Comparison of ENCODE assay signal across 9 cellular contexts in genomic region chr19:17488593-17489391, GRCh38. TPM values are rescaled to one million over a fixed set of nuclear protein-coding genes. Genes with fewer than 3 reads are reported as not detected.
A peak's percentile ranks its signal among the peaks of the same experiment; 100 is the strongest.
DNase-seq lines count a peak whose midpoint lies in the region; ATAC-seq, FAIRE-seq and TF ChIP-seq lines count a peak whose summit lies in the region.
"Had no signal": no experiment of that assay in that cellular context is flagged by ENCODE, and none has a peak within 500 bp of the region (broad histone marks: within the 10 kb centered on the region; RNA-seq: fewer than 3 reads in every experiment).

No MANE protein-coding gene starts in this region.

- H3K27me3 Mint-ChIP-seq in activated naive CD8-positive, alpha-beta T cell treated with anti-CD3 and anti-CD28 coated beads for 36 hours = no peaks in the 10 kb centered on the region

- no peak for FAIRE-seq in kidney (lab: Jason Lieb, UNC)

- no peak for ATAC-seq in HG03354 (IDR thresholded peaks at IDR 0.05; ENCODE audit: poor library complexity, severe bottlenecking, unreplicated experiment)

- peak overlapping the region; percentile 75 for H3K4me3 Mint-ChIP-seq in activated naive CD8-positive, alpha-beta T cell treated with anti-CD3 and anti-CD28 coated beads for 36 hours

- no peaks in the 10 kb centered on the region for H3K36me3 ChIP-seq in kidney (ENCODE audit: control insufficient read depth in 1 of 2, insufficient read depth in 2 of 2, low read length in 2 of 2)

- intact Hi-C loops in kidney (cut with DNase I) = no loop called here

- peak overlapping the region; percentile 83 for H3K27ac Mint-ChIP-seq in activated naive CD8-positive, alpha-beta T cell treated with anti-CD3 and anti-CD28 coated beads for 36 hours

- DNase-seq in NCI-H2196 (lab: John Stamatoyannopoulos, UW; ENCODE audit: unreplicated experiment) = peak; percentile 33
- DNase-seq in NCI-H2196 treated with DMSO at 0.1 percent for 48 hours (lab: John Stamatoyannopoulos, UW; ENCODE audit: unreplicated experiment) = no peak
- DNase-seq in SW480 (ENCODE audit: low spot score) = peak; percentile 83
- peak; percentile 75 for DNase-seq in activated naive CD8-positive, alpha-beta T cell treated with anti-CD3 and anti-CD28 coated beads for 36 hours
- DNase-seq in kidney = peak; percentile 88
- DNase-seq in stimulated activated CD4-positive, alpha-beta T cell treated with anti-CD3 and anti-CD28 coated beads, TNF-alpha, amount 100 ng/mL, for 48 hours (ENCODE audit: low read depth in 3 of 3) = peak; percentile 47 to 83 (median 79)
- no peak for DNase-seq in NCI-H187 (lab: John Stamatoyannopoulos, UW)

- peaks cover 4% of the 10 kb centered on the region for H3K36me3 Mint-ChIP-seq in activated naive CD8-positive, alpha-beta T cell treated with anti-CD3 and anti-CD28 coated beads for 36 hours

- H3K4me3 ChIP-seq in kidney (ENCODE audit: low read length in 2 of 2) = peak overlapping the region; percentile 32 to 42

- peaks cover 29% of the 10 kb centered on the region for H3K4me1 Mint-ChIP-seq in activated naive CD8-positive, alpha-beta T cell treated with anti-CD3 and anti-CD28 coated beads for 36 hours

- H3K9me3 Mint-ChIP-seq in activated naive CD8-positive, alpha-beta T cell treated with anti-CD3 and anti-CD28 coated beads for 36 hours = no peaks in the 10 kb centered on the region

- no peak overlapping the region for H3K9ac ChIP-seq in kidney (ENCODE audit: low read length in 2 of 2)

- H3K9me3 ChIP-seq in kidney (ENCODE audit: control insufficient read depth in 1 of 2, low read length in 2 of 2) = no peaks in the 10 kb centered on the region

- peak; percentile 4 for TF ChIP-seq CTCF in kidney (IDR thresholded peaks at IDR 0.05; ENCODE audit: borderline replicate concordance, extremely low read depth, insufficient read depth)

- peaks cover 0 to 7% of the 10 kb centered on the region in 2 donors for H3K4me1 ChIP-seq in kidney (ENCODE audit: control insufficient read depth in 1 of 2, insufficient read depth in 1 of 2, low read depth in 1 of 2, low read length in 2 of 2)

- H3K27ac ChIP-seq in kidney (ENCODE audit: low read depth in 2 of 2, low read length in 2 of 2) = peak overlapping the region in 1 of 2 donors; percentile 28

RNA-seq across cellular contexts. Expression of gene SLC27A1, which starts 18.5 kb away (rescaled TPM):
- 1 to 10 TPM; 2.6 to 2.8 TPM for total RNA-seq in activated naive CD8-positive, alpha-beta T cell treated with anti-CD3 and anti-CD28 coated beads for 36 hours
- total RNA-seq in kidney = 21.9 TPM
- polyA plus RNA-seq in kidney (ENCODE audit: insufficient read depth, low read depth, low replicate concordance) = 16.9 TPM

RNA-seq across cellular contexts. Expression of gene PGLS, which starts 22.7 kb away (rescaled TPM):
- total RNA-seq in activated naive CD8-positive, alpha-beta T cell treated with anti-CD3 and anti-CD28 coated beads for 36 hours = 10 to 100 TPM; 55.0 to 58.4 TPM
- total RNA-seq in kidney = 75.5 TPM
- 105 TPM for polyA plus RNA-seq in kidney (ENCODE audit: insufficient read depth, low read depth, low replicate concordance)

RNA-seq across cellular contexts. Expression of gene NXNL1, which starts 28.1 kb away (rescaled TPM):
- not detected for total RNA-seq in activated naive CD8-positive, alpha-beta T cell treated with anti-CD3 and anti-CD28 coated beads for 36 hours
- not detected for total RNA-seq in kidney
- not detected for polyA plus RNA-seq in kidney (ENCODE audit: insufficient read depth, low read depth, low replicate concordance)
- polyA plus RNA-seq: esophagus had no signal

RNA-seq across cellular contexts. Expression of gene TMEM221, which starts 40.3 kb away (rescaled TPM):
- total RNA-seq in activated naive CD8-positive, alpha-beta T cell treated with anti-CD3 and anti-CD28 coated beads for 36 hours = not detected
- total RNA-seq in kidney = 0.13 TPM
- not detected for polyA plus RNA-seq in kidney (ENCODE audit: insufficient read depth, low read depth, low replicate concordance)

Comparison
In these comparisons a context has a peak if more than half of its experiments do, and no peak if none do; other contexts are left out.
1. DNase-seq: peak in NCI-H2196 (single experiment), SW480 (single experiment), activated naive CD8-positive, alpha-beta T cell treated with anti-CD3 and anti-CD28 coated beads for 36 hours (single experiment), kidney (single experiment) and stimulated activated CD4-positive, alpha-beta T cell treated with anti-CD3 and anti-CD28 coated beads, TNF-alpha, amount 100 ng/mL, for 48 hours (3 of 3); none in NCI-H2196 treated with DMSO at 0.1 percent for 48 hours (single experiment) and NCI-H187 (0 of 2).